8 cellular contexts compared by ENCODE assay signal in genomic region chr5:134370871-134371833, GRCh38. TPM values are rescaled to one million over a fixed set of nuclear protein-coding genes. Genes with fewer than 3 reads are reported as not detected.
DNase-seq lines count a peak whose midpoint lies in the region; ATAC-seq and TF ChIP-seq lines count a peak whose summit lies in the region.

Gene UBE2B (plus strand): TSS chr5:134371569. CDS start chr5:134371596, 27 bp downstream.

- DNase-seq in ACHN, result peak; percentile 98
- DNase-seq in NCI-H2227 (lab: John Stamatoyannopoulos, UW; ENCODE audit: unreplicated experiment), result peak; percentile 96
- DNase-seq in WERI-Rb-1, result peak; percentile 97
- DNase-seq in mammary epithelial cell, result peak; percentile 99

- H3K9ac ChIP-seq in mammary epithelial cell (ENCODE audit: insufficient read depth, low read length) (peak within 1 kb of the TSS; percentile 99), skeletal muscle tissue (ENCODE audit: low read depth in 1 of 3, low read length in 3 of 3) (peak within 1 kb of the TSS; percentile 99 to 100 (median 100))

- no peaks in the 10 kb centered on the region for H4K20me1 ChIP-seq in mammary epithelial cell (ENCODE audit: insufficient read depth, low read length)

- TF ChIP-seq CTCF in WERI-Rb-1 (IDR thresholded peaks at IDR 0.05; ENCODE audit: low read depth, low read length) (no peak), mammary epithelial cell (conservative IDR thresholded peaks at IDR 0.05 in 1 of 2, IDR thresholded peaks at IDR 0.05 in 1 of 2; ENCODE audit: extremely low read depth in 1 of 2, insufficient read depth in 1 of 2, low read depth in 1 of 2, low read length in 2 of 2) (no peak)

- H3K27ac ChIP-seq in WERI-Rb-1, result peak within 1 kb of the TSS; percentile 100
- H3K27ac ChIP-seq in mammary epithelial cell (ENCODE audit: insufficient read depth, low read depth, low read length), result peak within 1 kb of the TSS; percentile 89
- H3K27ac ChIP-seq in skeletal muscle tissue (ENCODE audit: low read depth, low read length), result peak within 1 kb of the TSS; percentile 100

- H3K79me2 ChIP-seq in mammary epithelial cell (ENCODE audit: insufficient read depth, low read length), result peaks cover 54% of the 10 kb centered on the region

- 2% methylated on average over 19 of the region's 74 CpGs for WGBS in mammary epithelial cell (ENCODE audit: low coverage, missing lambda C conversion rate)

- H3K4me1 ChIP-seq in mammary epithelial cell (ENCODE audit: insufficient read depth, low read length) (peaks cover 9% of the 10 kb centered on the region), skeletal muscle tissue (ENCODE audit: control insufficient read depth in 3 of 3, insufficient read depth in 3 of 3, low read length in 3 of 3) (peaks cover 25 to 31% (median 29%) of the 10 kb centered on the region in 3 donors)

- H3K4me2 ChIP-seq in mammary epithelial cell (ENCODE audit: insufficient read depth, low read depth, low read length), result peak within 1 kb of the TSS; percentile 86

- intact Hi-C loops in mammary epithelial cell (cut with micrococcal nuclease), result loop anchor here (1.0 to 5.0 kb wide), 5 partner anchors 68 to 206 kb away; partner anchors contain the start of gene PPP2CA

- H3K4me3 ChIP-seq in WERI-Rb-1 (ENCODE audit: low read depth, low read length) (peak within 1 kb of the TSS; percentile 92), mammary epithelial cell (replicated peaks in 1 of 3; ENCODE audit: insufficient read depth in 1 of 3, low read depth in 2 of 3, low read length in 3 of 3) (peak within 1 kb of the TSS; percentile 94 to 97 (median 95)), iPS-18c (ENCODE audit: insufficient read depth, low read depth, low read length) (peak within 1 kb of the TSS; percentile 98), skeletal muscle tissue (ENCODE audit: low read length in 3 of 3) (peak within 1 kb of the TSS; percentile 85 to 96 (median 92))

- peak; percentile 73 for ATAC-seq in GM18873 (IDR thresholded peaks at IDR 0.05; ENCODE audit: low FRiP score, unreplicated experiment)
- ATAC-seq in HG03139 (IDR thresholded peaks at IDR 0.05; ENCODE audit: unreplicated experiment), result peak; percentile 52

- peaks cover 32% of the 10 kb centered on the region for H3K36me3 ChIP-seq in WERI-Rb-1
- H3K36me3 ChIP-seq in mammary epithelial cell (ENCODE audit: insufficient read depth, low read length), result peaks cover 2% of the 10 kb centered on the region
- peaks cover 3 to 10% (median 7%) of the 10 kb centered on the region in 3 donors for H3K36me3 ChIP-seq in skeletal muscle tissue (ENCODE audit: control insufficient read depth in 3 of 3, insufficient read depth in 3 of 3, low read length in 3 of 3)

- no TSS peak for BruUV-seq in mammary epithelial cell (replicated peaks; lab: Mats Ljungman, UMichigan)

- dilution Hi-C loops in mammary epithelial cell (cut with HindIII; ENCODE audit: low sequenced_read_pairs), result loop anchor here (5.0 kb wide), 1 partner anchor 44 kb away; no protein-coding TSS in a partner anchor

- H3K27me3 ChIP-seq in WERI-Rb-1 (ENCODE audit: insufficient read depth, low read depth, severe bottlenecking) (no peaks in the 10 kb centered on the region), mammary epithelial cell (ENCODE audit: insufficient read depth, low read length) (no peaks in the 10 kb centered on the region), skeletal muscle tissue (ENCODE audit: control insufficient read depth in 3 of 3, insufficient read depth in 3 of 3, low read length in 3 of 3) (no peaks in the 10 kb centered on the region)

- H2AFZ ChIP-seq in mammary epithelial cell (ENCODE audit: low read depth, low read length), result peak within 1 kb of the TSS; percentile 87

- H3K9me3 ChIP-seq in WERI-Rb-1 (ENCODE audit: severe bottlenecking) (peaks cover 2% of the 10 kb centered on the region), mammary epithelial cell (replicated peaks; ENCODE audit: insufficient read depth, low read length) (no peaks in the 10 kb centered on the region), iPS-18c (ENCODE audit: control insufficient read depth, insufficient read depth, low read length) (peaks cover 3% of the 10 kb centered on the region), skeletal muscle tissue (ENCODE audit: control insufficient read depth in 3 of 3, low read length in 3 of 3) (no peaks in the 10 kb centered on the region)

- CTCF ChIA-PET in mammary epithelial cell (lab: Charles Lee; ENCODE audit: low non-redundant PET), result interaction anchor here (1.3 kb wide), 1 partner anchor 216 kb away, joined by 5 read pairs; no protein-coding TSS in a partner anchor

- in situ Hi-C loops in ACHN (cut with HindIII; ENCODE audit: low pct_ligation_motif_present, low pct_unique_long_range_greater_than_20kb, low sequenced_read_pairs) (no loop called here), mammary epithelial cell (cut with MboI; ENCODE audit: low sequenced_read_pairs in 2 of 2) (no loop called here)

RNA-seq across cellular contexts. Expression of gene UBE2B, which starts in this region (rescaled TPM):
- total RNA-seq in mammary epithelial cell, result 10 to 100 TPM; 37.2 to 83.3 TPM
- polyA plus RNA-seq in mammary epithelial cell, result 29.6 TPM
- 14.2 TPM for polyA minus RNA-seq in mammary epithelial cell
- 67.8 TPM for total RNA-seq in skeletal muscle tissue

Comparison
In these comparisons a context has a peak if more than half of its experiments do, and no peak if none do; other contexts are left out.
1. Peak in every context shown above with its lines: DNase-seq, ATAC-seq, H3K4me3 ChIP-seq and H3K27ac ChIP-seq.